Comparison of ENCODE assay signal across 27 cellular contexts in genomic region chr4:150974251-150974640, GRCh38. TPM values are rescaled to one million over a fixed set of nuclear protein-coding genes. Genes with fewer than 3 reads are reported as not detected.
A peak's percentile ranks its signal among the peaks of the same experiment; 100 is the strongest.
DNase-seq lines count a peak whose midpoint lies in the region; ATAC-seq and TF ChIP-seq lines count a peak whose summit lies in the region.
"Had no signal": no experiment of that assay in that cellular context is flagged by ENCODE, and none has a peak within 500 bp of the region (broad histone marks: within the 10 kb centered on the region; RNA-seq: fewer than 3 reads in every experiment).

No MANE protein-coding gene starts in this region.

- no peak overlapping the region for H3K4me3 ChIP-seq in mucosa of descending colon
- H3K4me3 ChIP-seq: BLaER1 treated with 17β-estradiol and CSF1 and Interleukin-3, amounts not matched to agents 10 nM and 100 nM; GM23248; psoas muscle; upper lobe of right lung had no signal

- H3K27ac Mint-ChIP-seq in activated CD8-positive, alpha-beta memory T cell treated with anti-CD3 and anti-CD28 coated beads, Interleukin-2, amount 10 ng/mL, durations not matched to agents 7 days and 5 days = no peak overlapping the region
- H3K27ac Mint-ChIP-seq: activated B cell treated with CpG ODN at 0.5 μM for 24 hours had no signal

- DNase-seq in mucosa of descending colon = no peak
- no peak for DNase-seq in stimulated activated CD4-positive, alpha-beta T cell treated with anti-CD3 and anti-CD28 coated beads, Interleukin-12 subunit alpha, Interleukin-12 subunit beta, amount 100 ng/mL, for 4 hours
- DNase-seq in GM19238 (ENCODE audit: insufficient read length, low spot score) = no peak
- DNase-seq in T-helper 2 cell = no peak
- no peak for DNase-seq in activated CD8-positive, alpha-beta memory T cell treated with anti-CD3 and anti-CD28 coated beads, Interleukin-2, amount 10 ng/mL, durations not matched to agents 7 days and 5 days
- DNase-seq: ACHN; activated B cell treated with CpG ODN at 0.5 μM for 24 hours; activated CD4-positive, alpha-beta T cell treated with anti-CD3 and anti-CD28 coated beads, Interleukin-2, amount 50 U/mL, for 4 hours; activated CD8-positive, alpha-beta memory T cell treated with anti-CD3 and anti-CD28 coated beads, Interleukin-2, amount 50 U/mL, for 4 hours; Calu3; DND-41; mammary epithelial cell; NCI-H1417; NCI-H2081 treated with DMSO at 0.1 percent for 48 hours; psoas muscle; stimulated activated CD4-positive, alpha-beta T cell treated with anti-CD3 and anti-CD28 coated beads, Interleukin-1b, Interleukin-23, amount 100 ng/mL, for 48 hours; substantia nigra; T-helper 9 cell; upper lobe of right lung had no signal

- H3K36me3 Mint-ChIP-seq in activated CD8-positive, alpha-beta memory T cell treated with anti-CD3 and anti-CD28 coated beads, Interleukin-2, amount 10 ng/mL, durations not matched to agents 7 days and 5 days = peaks cover 18% of the 10 kb centered on the region

- ATAC-seq in GM18498 (IDR thresholded peaks at IDR 0.05; ENCODE audit: unreplicated experiment) (peak; percentile 7), GM21526 (IDR thresholded peaks at IDR 0.05; ENCODE audit: low FRiP score, unreplicated experiment) (peak; percentile 20), HG03439 (IDR thresholded peaks at IDR 0.05; ENCODE audit: unreplicated experiment) (peak; percentile 2), mucosa of descending colon (peak; percentile 6)
- ATAC-seq in activated CD8-positive, alpha-beta memory T cell treated with anti-CD3 and anti-CD28 coated beads, Interleukin-2, amount 10 ng/mL, durations not matched to agents 7 days and 5 days = no peak
- ATAC-seq: activated T-helper 17 cell treated with anti-CD3 and anti-CD28 coated beads, Interleukin-2, amount 50 U/mL, for 72 hours; psoas muscle; Right ventricle myocardium inferior; upper lobe of right lung had no signal

- H3K4me3 Mint-ChIP-seq in activated CD8-positive, alpha-beta memory T cell treated with anti-CD3 and anti-CD28 coated beads, Interleukin-2, amount 10 ng/mL, durations not matched to agents 7 days and 5 days = no peak overlapping the region
- H3K4me3 Mint-ChIP-seq: activated B cell treated with CpG ODN at 0.5 μM for 24 hours; activated T-helper 17 cell treated with anti-CD3 and anti-CD28 coated beads, Interleukin-2, amount 50 U/mL, for 72 hours had no signal

- no peak for TF ChIP-seq CTCF in mucosa of descending colon (IDR thresholded peaks at IDR 0.05)

- no peaks in the 10 kb centered on the region for H3K27me3 Mint-ChIP-seq in activated CD8-positive, alpha-beta memory T cell treated with anti-CD3 and anti-CD28 coated beads, Interleukin-2, amount 10 ng/mL, durations not matched to agents 7 days and 5 days
- H3K27me3 Mint-ChIP-seq: activated B cell treated with CpG ODN at 0.5 μM for 24 hours; activated T-helper 17 cell treated with anti-CD3 and anti-CD28 coated beads, Interleukin-2, amount 50 U/mL, for 72 hours had no signal

- intact Hi-C loops in mucosa of descending colon (cut with DNase I, micrococcal nuclease) = no loop called here

- CTCF ChIA-PET in activated CD8-positive, alpha-beta memory T cell treated with anti-CD3 and anti-CD28 coated beads, Interleukin-2, amount 10 ng/mL, durations not matched to agents 7 days and 5 days (lab: Charles Lee) = interaction anchor here (1.4 kb wide), 1 partner anchor 67 kb away, joined by 3 read pairs; no protein-coding TSS in a partner anchor

- H3K4me1 Mint-ChIP-seq in activated CD8-positive, alpha-beta memory T cell treated with anti-CD3 and anti-CD28 coated beads, Interleukin-2, amount 10 ng/mL, durations not matched to agents 7 days and 5 days = peaks cover 40% of the 10 kb centered on the region

- peaks cover 29% of the 10 kb centered on the region for H3K4me1 ChIP-seq in mucosa of descending colon (ENCODE audit: low read depth)

- H3K9me3 ChIP-seq in mucosa of descending colon = no peaks in the 10 kb centered on the region
- H3K9me3 ChIP-seq: neutrophil, psoas muscle, upper lobe of right lung had no signal

- no peaks in the 10 kb centered on the region for H3K36me3 ChIP-seq in mucosa of descending colon (ENCODE audit: low read depth)
- H3K36me3 ChIP-seq: neutrophil, upper lobe of right lung had no signal

- no peaks in the 10 kb centered on the region for H3K9me3 Mint-ChIP-seq in activated CD8-positive, alpha-beta memory T cell treated with anti-CD3 and anti-CD28 coated beads, Interleukin-2, amount 10 ng/mL, durations not matched to agents 7 days and 5 days (ENCODE audit: low read depth)
- H3K9me3 Mint-ChIP-seq: activated B cell treated with CpG ODN at 0.5 μM for 24 hours; activated T-helper 17 cell treated with anti-CD3 and anti-CD28 coated beads, Interleukin-2, amount 50 U/mL, for 72 hours had no signal

RNA-seq across cellular contexts. Expression of gene LRBA, which starts 40.8 kb away (rescaled TPM):
- total RNA-seq in mucosa of descending colon = 10 to 100 TPM; 69.8 to 98.4 (median 76.2) TPM
- total RNA-seq in activated CD8-positive, alpha-beta memory T cell treated with anti-CD3 and anti-CD28 coated beads, Interleukin-2, amount 10 ng/mL, durations not matched to agents 7 days and 5 days = 10 to 100 TPM; 59.2 to 60.2 TPM
